Comparison of ENCODE assay signal across 15 cellular contexts in the genomic region with DNA sequence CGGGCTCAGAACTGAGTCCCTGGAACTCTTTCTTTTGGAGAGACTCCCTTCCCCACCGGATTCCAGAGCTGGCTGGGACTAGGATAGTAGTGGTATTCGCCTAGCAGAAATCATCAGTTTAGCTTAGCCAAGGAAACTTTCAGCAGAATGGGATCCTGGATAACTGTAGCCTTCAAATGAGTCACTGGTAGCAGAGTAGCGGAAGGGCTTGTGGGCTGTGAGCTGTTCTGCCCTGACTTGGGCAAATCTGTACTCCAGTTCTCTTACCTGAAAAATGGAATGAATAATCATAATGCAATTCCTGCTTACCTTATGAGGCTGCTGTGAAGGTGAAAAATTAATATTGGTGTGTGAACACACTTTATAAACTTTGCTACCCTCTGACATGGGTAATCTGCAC.
A peak's percentile ranks its signal among the peaks of the same experiment; 100 is the strongest.
DNase-seq lines count a peak whose midpoint lies in the region; ATAC-seq and TF ChIP-seq lines count a peak whose summit lies in the region.
"Had no signal": no experiment of that assay in that cellular context is flagged by ENCODE, and none has a peak within 500 bp of the region (broad histone marks: within the 10 kb centered on the region; RNA-seq: fewer than 3 reads in every experiment).

No MANE protein-coding gene starts in this region.

- H3K27me3 Mint-ChIP-seq in WTC11 (ENCODE audit: low read depth) (peaks cover 2% of the 10 kb centered on the region; the same call in 1 of the 2 replicates), neural progenitor cell (ENCODE audit: insufficient read depth, low read depth) (peaks cover 2% of the 10 kb centered on the region)
- H3K27me3 Mint-ChIP-seq: CD4-positive, alpha-beta memory T cell had no signal

- H3K36me3 ChIP-seq in Loucy (ENCODE audit: insufficient read depth, low read length) (no peaks in the 10 kb centered on the region), neural progenitor cell (no peaks in the 10 kb centered on the region), right atrium auricular region (no peaks in the 10 kb centered on the region)
- H3K36me3 ChIP-seq: BE2C had no signal

- no peak overlapping the region for H3K4me3 Mint-ChIP-seq in WTC11
- H3K4me3 Mint-ChIP-seq in neural progenitor cell, result no peak overlapping the region
- H3K4me3 Mint-ChIP-seq: CD4-positive, alpha-beta memory T cell; H9 had no signal

- H3K4me1 ChIP-seq in Loucy (ENCODE audit: insufficient read depth, low read length, poor library complexity, severe bottlenecking), result peaks cover 23% of the 10 kb centered on the region
- H3K4me1 ChIP-seq in neural progenitor cell, result peaks cover 18% of the 10 kb centered on the region
- H3K4me1 ChIP-seq in right atrium auricular region, result no peaks in the 10 kb centered on the region
- H3K4me1 ChIP-seq: BE2C had no signal

- no peaks in the 10 kb centered on the region for H3K9me2 ChIP-seq in Loucy (replicated peaks; ENCODE audit: low read depth, low read length)

- H3K27me3 ChIP-seq in Loucy (ENCODE audit: insufficient read depth, low read length, poor library complexity, severe bottlenecking), result no peaks in the 10 kb centered on the region
- no peaks in the 10 kb centered on the region for H3K27me3 ChIP-seq in neural progenitor cell
- H3K27me3 ChIP-seq in right atrium auricular region, result no peaks in the 10 kb centered on the region
- H3K27me3 ChIP-seq: BE2C had no signal

- H3K27ac ChIP-seq in neural progenitor cell (no peak overlapping the region), right atrium auricular region (no peak overlapping the region)
- H3K27ac ChIP-seq: C4-2B had no signal

- peaks cover 24% of the 10 kb centered on the region for H3K4me1 Mint-ChIP-seq in WTC11
- H3K4me1 Mint-ChIP-seq in neural progenitor cell, result peaks cover 26% of the 10 kb centered on the region
- H3K4me1 Mint-ChIP-seq: CD4-positive, alpha-beta memory T cell had no signal

- POLR2A ChIA-PET in WTC11 (lab: Charles Lee), result no interaction called here

- TF ChIP-seq CTCF in Loucy (conservative IDR thresholded peaks at IDR 0.05; ENCODE audit: low read length), result no peak
- no peak for TF ChIP-seq CTCF in WTC11 (IDR thresholded peaks at IDR 0.05)
- TF ChIP-seq CTCF in epithelial cell of esophagus (IDR thresholded peaks at IDR 0.05; ENCODE audit: insufficient read depth, low read depth, low read length, missing control alignments), result no peak
- no peak for TF ChIP-seq CTCF in neural progenitor cell (IDR thresholded peaks at IDR 0.05)
- TF ChIP-seq CTCF in right atrium auricular region (IDR thresholded peaks at IDR 0.05), result no peak

- H3K9me3 ChIP-seq in Loucy (ENCODE audit: insufficient read depth, low read depth, low read length), result no peaks in the 10 kb centered on the region
- no peaks in the 10 kb centered on the region for H3K9me3 ChIP-seq in neural progenitor cell (ENCODE audit: low read depth)
- no peaks in the 10 kb centered on the region for H3K9me3 ChIP-seq in right atrium auricular region
- H3K9me3 ChIP-seq: BE2C had no signal

- H3K36me3 Mint-ChIP-seq in WTC11 (peaks cover 31% of the 10 kb centered on the region), neural progenitor cell (no peaks in the 10 kb centered on the region)
- H3K36me3 Mint-ChIP-seq: CD4-positive, alpha-beta memory T cell had no signal

- CTCF ChIA-PET in WTC11 (lab: Charles Lee), result interaction anchor here (1.0 to 1.7 kb wide), 2 partner anchors 27 to 123 kb away, joined by 3 to 9 read pairs; no protein-coding TSS in a partner anchor

- H4K20me1 ChIP-seq in Loucy (ENCODE audit: insufficient read depth, low read length, poor library complexity, severe bottlenecking) (no peaks in the 10 kb centered on the region), neural progenitor cell (ENCODE audit: low read depth) (no peaks in the 10 kb centered on the region)

- H3K4me3 ChIP-seq in Loucy (ENCODE audit: low read length, poor library complexity, severe bottlenecking) (no peak overlapping the region), epithelial cell of esophagus (ENCODE audit: low read length) (no peak overlapping the region), neural progenitor cell (no peak overlapping the region), right atrium auricular region (no peak overlapping the region)
- H3K4me3 ChIP-seq: GM12878 had no signal

- H3K27ac Mint-ChIP-seq in WTC11 (no peak overlapping the region), neural progenitor cell (no peak overlapping the region)
- H3K27ac Mint-ChIP-seq: CD4-positive, alpha-beta memory T cell had no signal

- H3K9ac ChIP-seq in Loucy (ENCODE audit: low read depth, low read length, poor library complexity, severe bottlenecking) (peak overlapping the region; percentile 10), neural progenitor cell (no peak overlapping the region)

- H3K9me3 Mint-ChIP-seq in WTC11 (peaks cover 36% of the 10 kb centered on the region), neural progenitor cell (peaks cover 22% of the 10 kb centered on the region)

- H3K4me2 ChIP-seq in Loucy (ENCODE audit: low read depth, low read length, poor library complexity, severe bottlenecking) (peak overlapping the region; percentile 34), neural progenitor cell (peak overlapping the region; percentile 44)

- H3F3A ChIP-seq in Loucy (ENCODE audit: low read depth), result no peaks in the 10 kb centered on the region
- no peaks in the 10 kb centered on the region for H3F3A ChIP-seq in neural progenitor cell (ENCODE audit: low read depth)

- DNase-seq in WTC11 (ENCODE audit: low spot score), result no peak
- DNase-seq in epithelial cell of esophagus (ENCODE audit: low read depth), result peak; percentile 21
- no peak for DNase-seq in neural progenitor cell (ENCODE audit: low spot score)
- no peak for DNase-seq in inferior parietal cortex (ENCODE audit: extremely low spot score)
- no peak for DNase-seq in OCI-M1 (lab: John Stamatoyannopoulos, UW)
- no peak for DNase-seq in right atrium auricular region (ENCODE audit: low spot score)
- DNase-seq: BE2C; CD4-positive, alpha-beta memory T cell; DMS79; GOT3 had no signal

- no peaks in the 10 kb centered on the region for H3K79me2 ChIP-seq in Loucy (ENCODE audit: insufficient read depth, low read length)
- no peaks in the 10 kb centered on the region for H3K79me2 ChIP-seq in neural progenitor cell (ENCODE audit: low read depth)

- ATAC-seq in WTC11, result peak; percentile 20; the same call in 1 of the 2 replicates
- ATAC-seq: GM12878, HepG2 had no signal

- H2AFZ ChIP-seq in Loucy (ENCODE audit: low read length), result no peak overlapping the region
- peak overlapping the region; percentile 61 for H2AFZ ChIP-seq in neural progenitor cell (replicated peaks)

TF ChIP-seq in WTC11, 78 proteins besides CTCF, POLR2A, EP300 and RAD21:
- no peak for TF ChIP-seq EMX1 (CRISPR knock-in tag; IDR thresholded peaks at IDR 0.05)
- TF ChIP-seq, protein P1, sequence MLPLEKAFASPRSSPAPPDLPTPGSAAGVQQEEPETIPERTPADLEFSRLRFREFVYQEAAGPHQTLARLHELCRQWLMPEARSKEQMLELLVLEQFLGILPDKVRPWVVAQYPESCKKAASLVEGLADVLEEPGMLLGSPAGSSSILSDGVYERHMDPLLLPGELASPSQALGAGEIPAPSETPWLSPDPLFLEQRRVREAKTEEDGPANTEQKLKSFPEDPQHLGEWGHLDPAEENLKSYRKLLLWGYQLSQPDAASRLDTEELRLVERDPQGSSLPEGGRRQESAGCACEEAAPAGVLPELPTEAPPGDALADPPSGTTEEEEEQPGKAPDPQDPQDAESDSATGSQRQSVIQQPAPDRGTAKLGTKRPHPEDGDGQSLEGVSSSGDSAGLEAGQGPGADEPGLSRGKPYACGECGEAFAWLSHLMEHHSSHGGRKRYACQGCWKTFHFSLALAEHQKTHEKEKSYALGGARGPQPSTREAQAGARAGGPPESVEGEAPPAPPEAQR (CRISPR knock-in tag; IDR thresholded peaks at IDR 0.05), result no peak
